16 cellular contexts compared by ENCODE assay signal in the genomic region with DNA sequence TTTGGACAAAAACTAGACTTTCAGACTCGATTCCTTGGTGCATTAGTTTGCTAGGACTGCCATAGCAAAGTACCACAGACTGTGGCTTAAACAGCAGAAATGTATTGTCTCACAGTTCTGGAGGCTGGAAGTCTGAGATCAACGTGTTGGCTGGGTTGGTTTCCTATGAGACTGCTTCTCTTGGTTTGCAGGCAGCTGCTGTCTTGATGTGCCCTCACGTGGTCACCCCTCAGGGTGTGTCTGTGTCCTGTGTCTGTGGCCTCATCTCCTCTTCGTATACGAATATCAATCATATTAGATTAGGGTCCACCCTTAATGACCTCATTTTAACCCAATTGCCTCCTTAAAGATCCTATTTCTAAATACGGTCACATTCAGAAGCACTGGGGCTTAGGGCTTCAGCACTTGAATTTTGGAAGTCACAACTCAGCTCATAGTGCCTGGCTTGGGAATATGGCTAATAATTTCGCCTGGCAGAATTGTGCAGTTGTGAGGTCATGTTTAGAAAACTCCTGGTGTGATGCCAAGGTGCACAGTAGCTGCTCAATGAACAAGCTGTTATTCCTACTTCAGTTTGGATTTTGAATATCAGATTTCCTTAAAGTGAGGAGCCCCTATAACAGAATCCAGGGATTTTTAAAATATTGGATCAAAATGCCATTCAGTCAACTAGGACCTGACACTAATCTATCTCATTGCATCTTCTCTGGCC. TPM values are rescaled to one million over a fixed set of nuclear protein-coding genes. Genes with fewer than 3 reads are reported as not detected.
DNase-seq lines count a peak whose midpoint lies in the region; ATAC-seq and TF ChIP-seq lines count a peak whose summit lies in the region.
"Had no signal": no experiment of that assay in that cellular context is flagged by ENCODE, and none has a peak within 500 bp of the region (broad histone marks: within the 10 kb centered on the region; RNA-seq: fewer than 3 reads in every experiment).

No MANE protein-coding gene starts in this region.

- 19 to 24% methylated on average over 7 of the region's 7 CpGs for WGBS in GM23248 (ENCODE audit: low coverage in 1 of 2, low lambda C conversion rate in 2 of 2, missing lambda C conversion rate in 2 of 2), 2 experiments

- H3K36me3 Mint-ChIP-seq in naive thymus-derived CD8-positive, alpha-beta T cell = peaks cover 0 to 1% (median 0%) of the 10 kb centered on the region in 3 donors

- no peaks in the 10 kb centered on the region for H3K27me3 ChIP-seq in BE2C
- H3K27me3 ChIP-seq in GM23248 (replicated peaks; ENCODE audit: insufficient read depth) = no peaks in the 10 kb centered on the region

- POLR2A ChIA-PET in naive thymus-derived CD8-positive, alpha-beta T cell (lab: Charles Lee) = interaction anchor here (2.0 kb wide), 1 partner anchor 21 kb away, joined by 6 read pairs; a partner anchor contains a TSS

- no peak for TF ChIP-seq CTCF in BE2C (IDR thresholded peaks at IDR 0.05; ENCODE audit: low read depth, low read length)

- no peak overlapping the region for H3K9ac ChIP-seq in GM23248
- H3K9ac ChIP-seq: SK-N-SH had no signal

- no peak for ATAC-seq in naive thymus-derived CD8-positive, alpha-beta T cell
- ATAC-seq: CD8-positive, alpha-beta T cell; Right ventricle myocardium inferior had no signal

- no peaks in the 10 kb centered on the region for H3K9me3 Mint-ChIP-seq in naive thymus-derived CD8-positive, alpha-beta T cell
- H3K9me3 Mint-ChIP-seq: CD8-positive, alpha-beta T cell; HFFc6 had no signal

- no peaks in the 10 kb centered on the region for H3K79me2 ChIP-seq in GM23248 (ENCODE audit: insufficient read depth)

- no peaks in the 10 kb centered on the region for H3K9me2 ChIP-seq in GM23248 (ENCODE audit: insufficient read depth)
- H3K9me2 ChIP-seq: SK-N-SH had no signal

- H4K20me1 ChIP-seq in GM23248 (ENCODE audit: insufficient read depth) = no peaks in the 10 kb centered on the region

- no peak overlapping the region for H3K4me3 Mint-ChIP-seq in naive thymus-derived CD8-positive, alpha-beta T cell
- H3K4me3 Mint-ChIP-seq: CD8-positive, alpha-beta T cell; HFFc6 had no signal

- peaks cover 5% of the 10 kb centered on the region; the same call in 1 of the 2 replicates for H3F3A ChIP-seq in GM23248 (ENCODE audit: insufficient read depth)

- H3K9me3 ChIP-seq in BE2C (no peaks in the 10 kb centered on the region), GM23248 (ENCODE audit: low read depth) (no peaks in the 10 kb centered on the region)
- H3K9me3 ChIP-seq: SK-N-SH had no signal

- no peak overlapping the region for H2AFZ ChIP-seq in GM23248

- no peak overlapping the region for H3K27ac ChIP-seq in GM23248

- in situ Hi-C loops in GM23248 (cut with MboI) = no loop called here
- in situ Hi-C loops in SK-MEL-5 (cut with HindIII; ENCODE audit: low pct_unique_long_range_greater_than_20kb, low sequenced_read_pairs) = loop anchor here (25.0 kb wide), 1 partner anchor 243 kb away; no protein-coding TSS in a partner anchor

- DNase-seq in BE2C = peak; percentile 20
- peak; percentile 15 for DNase-seq in GM23248
- DNase-seq in SK-MEL-5 (ENCODE audit: low read depth, low spot score) = peak; percentile 28
- peak; percentile 58 for DNase-seq in myocyte (ENCODE audit: low read depth)
- no peak for DNase-seq in naive thymus-derived CD8-positive, alpha-beta T cell
- DNase-seq in NCI-H774 (lab: John Stamatoyannopoulos, UW) = no peak
- no peak for DNase-seq in NCI-H2227 treated with DMSO at 0.1 percent for 48 hours (lab: John Stamatoyannopoulos, UW)
- DNase-seq: ACHN; CD8-positive, alpha-beta T cell; HFFc6; KG1; NCI-H2029; NCI-H2171 treated with DMSO at 0.1 percent for 48 hours; NCI-H526; SK-N-SH had no signal

- H3K36me3 ChIP-seq in BE2C (no peaks in the 10 kb centered on the region), GM23248 (ENCODE audit: low read depth) (no peaks in the 10 kb centered on the region)

- no peak overlapping the region for H3K4me3 ChIP-seq in BE2C (ENCODE audit: low read depth, low read length)
- no peak overlapping the region for H3K4me3 ChIP-seq in GM23248

- no peak overlapping the region for H3K4me2 ChIP-seq in GM23248 (ENCODE audit: unreplicated experiment)
- H3K4me2 ChIP-seq: SK-N-SH had no signal

- peak overlapping the region in 2 of 10 donors; percentile 17 to 67 for H3K27ac Mint-ChIP-seq in naive thymus-derived CD8-positive, alpha-beta T cell
- H3K27ac Mint-ChIP-seq: CD8-positive, alpha-beta T cell; HFFc6 had no signal

- H3K4me1 ChIP-seq in BE2C (peaks cover 6% of the 10 kb centered on the region; the same call in 1 of the 2 replicates), GM23248 (ENCODE audit: insufficient read depth) (peaks cover 7% of the 10 kb centered on the region)

- peaks cover 0 to 3% (median 0%) of the 10 kb centered on the region in 5 donors for H3K27me3 Mint-ChIP-seq in naive thymus-derived CD8-positive, alpha-beta T cell

- H3K4me1 Mint-ChIP-seq in naive thymus-derived CD8-positive, alpha-beta T cell = peaks cover 9 to 34% (median 15%) of the 10 kb centered on the region in 4 donors

RNA-seq across cellular contexts. Expression of a gene that starts 21.0 kb away (rescaled TPM):
- polyA plus RNA-seq in BE2C (2012; ENCODE audit: insufficient read depth, insufficient read length, low read depth) = 2.1 TPM
- total RNA-seq in GM23248 (2014; rRNA removed; shearing (Covaris generic)) = 1.2 and 2.0 TPM in 2 replicates
- 0.29 and 0.43 TPM in 2 replicates for polyA plus RNA-seq in GM23248 (2016; fragmentation: Nextera tagmentation; extraction: Ambion mirVana)
- 4.8 and 5.4 TPM in 2 replicates for total RNA-seq in SK-MEL-5 (2014; rRNA removed; shearing (Covaris generic))
- 2.3 and 4.2 TPM in 2 replicates for polyA plus RNA-seq in SK-MEL-5 (2015; cell fraction: cytosol; rRNA removed)
- polyA plus RNA-seq in SK-MEL-5 (2015; cell fraction: nucleus; rRNA removed) = 3.9 and 7.5 TPM in 2 replicates
- total RNA-seq in myocyte = 3.6 and 5.2 TPM in 2 replicates
- polyA plus RNA-seq in myocyte (2012) = 3.2 TPM
- 1 to 10 TPM; 7.6 to 9.0 TPM for total RNA-seq in naive thymus-derived CD8-positive, alpha-beta T cell
- polyA plus RNA-seq in naive thymus-derived CD8-positive, alpha-beta T cell = 1 to 10 TPM; 2.5 to 3.6 (median 3.5) TPM

Comparison
In these comparisons a context has a peak if more than half of its experiments do, and no peak if none do; other contexts are left out.
1. DNase-seq: peak in BE2C (single experiment), GM23248 (single experiment), SK-MEL-5 (single experiment) and myocyte (single experiment); none in naive thymus-derived CD8-positive, alpha-beta T cell (0 of 10), NCI-H774 (single experiment) and NCI-H2227 treated with DMSO at 0.1 percent for 48 hours (single experiment).